2 cellular contexts compared by ENCODE assay signal in the genomic region with DNA sequence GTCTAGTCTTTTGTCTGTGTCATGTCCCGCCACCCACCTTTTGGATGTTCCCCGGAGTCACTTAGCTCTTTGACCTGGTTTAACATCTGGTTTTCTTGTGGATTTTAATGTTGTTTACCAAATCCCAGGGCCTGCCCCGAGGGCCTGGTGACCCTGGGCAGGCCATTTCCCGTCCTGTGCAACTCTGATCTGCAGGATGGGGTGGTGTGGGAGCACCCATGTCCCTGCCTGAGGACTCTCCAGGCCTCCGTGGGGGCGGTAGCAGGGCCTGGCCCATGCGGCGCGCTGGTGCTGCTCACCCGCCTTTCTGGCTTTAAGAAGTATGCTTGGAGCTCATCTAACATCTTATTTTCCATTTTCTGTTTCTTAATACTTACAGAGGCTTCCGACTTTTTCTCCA.
TF ChIP-seq lines count a peak whose summit lies in the region.

No MANE protein-coding gene starts in this region.

TF ChIP-seq in liver, 16 proteins besides CTCF, POLR2A, EP300 and RAD21:
- no peak for TF ChIP-seq EGR1 (IDR thresholded peaks at IDR 0.05; ENCODE audit: low read depth in 2 of 2)
- TF ChIP-seq, protein P1, sequence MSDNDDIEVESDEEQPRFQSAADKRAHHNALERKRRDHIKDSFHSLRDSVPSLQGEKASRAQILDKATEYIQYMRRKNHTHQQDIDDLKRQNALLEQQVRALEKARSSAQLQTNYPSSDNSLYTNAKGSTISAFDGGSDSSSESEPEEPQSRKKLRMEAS (IDR thresholded peaks at IDR 0.05) = no peak
- no peak for TF ChIP-seq SP1 (IDR thresholded peaks at IDR 0.05)
- TF ChIP-seq FOXA1 (IDR thresholded peaks at IDR 0.05) = no peak
- peak; percentile 47 for TF ChIP-seq NR2F2 (IDR thresholded peaks at IDR 0.05)
- TF ChIP-seq JUND (IDR thresholded peaks at IDR 0.05) = no peak
- TF ChIP-seq, protein P2, sequence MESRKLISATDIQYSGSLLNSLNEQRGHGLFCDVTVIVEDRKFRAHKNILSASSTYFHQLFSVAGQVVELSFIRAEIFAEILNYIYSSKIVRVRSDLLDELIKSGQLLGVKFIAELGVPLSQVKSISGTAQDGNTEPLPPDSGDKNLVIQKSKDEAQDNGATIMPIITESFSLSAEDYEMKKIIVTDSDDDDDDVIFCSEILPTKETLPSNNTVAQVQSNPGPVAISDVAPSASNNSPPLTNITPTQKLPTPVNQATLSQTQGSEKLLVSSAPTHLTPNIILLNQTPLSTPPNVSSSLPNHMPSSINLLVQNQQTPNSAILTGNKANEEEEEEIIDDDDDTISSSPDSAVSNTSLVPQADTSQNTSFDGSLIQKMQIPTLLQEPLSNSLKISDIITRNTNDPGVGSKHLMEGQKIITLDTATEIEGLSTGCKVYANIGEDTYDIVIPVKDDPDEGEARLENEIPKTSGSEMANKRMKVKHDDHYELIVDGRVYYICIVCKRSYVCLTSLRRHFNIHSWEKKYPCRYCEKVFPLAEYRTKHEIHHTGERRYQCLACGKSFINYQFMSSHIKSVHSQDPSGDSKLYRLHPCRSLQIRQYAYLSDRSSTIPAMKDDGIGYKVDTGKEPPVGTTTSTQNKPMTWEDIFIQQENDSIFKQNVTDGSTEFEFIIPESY (IDR thresholded peaks at IDR 0.05) = no peak
- no peak for TF ChIP-seq HNF4A (conservative IDR thresholded peaks at IDR 0.05)
- no peak for TF ChIP-seq YY1 (IDR thresholded peaks at IDR 0.05)
- peak in 1 of 2 donors; percentile 14 for TF ChIP-seq RXRA (IDR thresholded peaks at IDR 0.05)
- TF ChIP-seq, protein P3, sequence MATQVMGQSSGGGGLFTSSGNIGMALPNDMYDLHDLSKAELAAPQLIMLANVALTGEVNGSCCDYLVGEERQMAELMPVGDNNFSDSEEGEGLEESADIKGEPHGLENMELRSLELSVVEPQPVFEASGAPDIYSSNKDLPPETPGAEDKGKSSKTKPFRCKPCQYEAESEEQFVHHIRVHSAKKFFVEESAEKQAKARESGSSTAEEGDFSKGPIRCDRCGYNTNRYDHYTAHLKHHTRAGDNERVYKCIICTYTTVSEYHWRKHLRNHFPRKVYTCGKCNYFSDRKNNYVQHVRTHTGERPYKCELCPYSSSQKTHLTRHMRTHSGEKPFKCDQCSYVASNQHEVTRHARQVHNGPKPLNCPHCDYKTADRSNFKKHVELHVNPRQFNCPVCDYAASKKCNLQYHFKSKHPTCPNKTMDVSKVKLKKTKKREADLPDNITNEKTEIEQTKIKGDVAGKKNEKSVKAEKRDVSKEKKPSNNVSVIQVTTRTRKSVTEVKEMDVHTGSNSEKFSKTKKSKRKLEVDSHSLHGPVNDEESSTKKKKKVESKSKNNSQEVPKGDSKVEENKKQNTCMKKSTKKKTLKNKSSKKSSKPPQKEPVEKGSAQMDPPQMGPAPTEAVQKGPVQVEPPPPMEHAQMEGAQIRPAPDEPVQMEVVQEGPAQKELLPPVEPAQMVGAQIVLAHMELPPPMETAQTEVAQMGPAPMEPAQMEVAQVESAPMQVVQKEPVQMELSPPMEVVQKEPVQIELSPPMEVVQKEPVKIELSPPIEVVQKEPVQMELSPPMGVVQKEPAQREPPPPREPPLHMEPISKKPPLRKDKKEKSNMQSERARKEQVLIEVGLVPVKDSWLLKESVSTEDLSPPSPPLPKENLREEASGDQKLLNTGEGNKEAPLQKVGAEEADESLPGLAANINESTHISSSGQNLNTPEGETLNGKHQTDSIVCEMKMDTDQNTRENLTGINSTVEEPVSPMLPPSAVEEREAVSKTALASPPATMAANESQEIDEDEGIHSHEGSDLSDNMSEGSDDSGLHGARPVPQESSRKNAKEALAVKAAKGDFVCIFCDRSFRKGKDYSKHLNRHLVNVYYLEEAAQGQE (IDR thresholded peaks at IDR 0.05) = no peak

TF ChIP-seq in HepG2, 621 proteins besides CTCF, POLR2A, EP300 and RAD21:
- TF ChIP-seq, protein P4, sequence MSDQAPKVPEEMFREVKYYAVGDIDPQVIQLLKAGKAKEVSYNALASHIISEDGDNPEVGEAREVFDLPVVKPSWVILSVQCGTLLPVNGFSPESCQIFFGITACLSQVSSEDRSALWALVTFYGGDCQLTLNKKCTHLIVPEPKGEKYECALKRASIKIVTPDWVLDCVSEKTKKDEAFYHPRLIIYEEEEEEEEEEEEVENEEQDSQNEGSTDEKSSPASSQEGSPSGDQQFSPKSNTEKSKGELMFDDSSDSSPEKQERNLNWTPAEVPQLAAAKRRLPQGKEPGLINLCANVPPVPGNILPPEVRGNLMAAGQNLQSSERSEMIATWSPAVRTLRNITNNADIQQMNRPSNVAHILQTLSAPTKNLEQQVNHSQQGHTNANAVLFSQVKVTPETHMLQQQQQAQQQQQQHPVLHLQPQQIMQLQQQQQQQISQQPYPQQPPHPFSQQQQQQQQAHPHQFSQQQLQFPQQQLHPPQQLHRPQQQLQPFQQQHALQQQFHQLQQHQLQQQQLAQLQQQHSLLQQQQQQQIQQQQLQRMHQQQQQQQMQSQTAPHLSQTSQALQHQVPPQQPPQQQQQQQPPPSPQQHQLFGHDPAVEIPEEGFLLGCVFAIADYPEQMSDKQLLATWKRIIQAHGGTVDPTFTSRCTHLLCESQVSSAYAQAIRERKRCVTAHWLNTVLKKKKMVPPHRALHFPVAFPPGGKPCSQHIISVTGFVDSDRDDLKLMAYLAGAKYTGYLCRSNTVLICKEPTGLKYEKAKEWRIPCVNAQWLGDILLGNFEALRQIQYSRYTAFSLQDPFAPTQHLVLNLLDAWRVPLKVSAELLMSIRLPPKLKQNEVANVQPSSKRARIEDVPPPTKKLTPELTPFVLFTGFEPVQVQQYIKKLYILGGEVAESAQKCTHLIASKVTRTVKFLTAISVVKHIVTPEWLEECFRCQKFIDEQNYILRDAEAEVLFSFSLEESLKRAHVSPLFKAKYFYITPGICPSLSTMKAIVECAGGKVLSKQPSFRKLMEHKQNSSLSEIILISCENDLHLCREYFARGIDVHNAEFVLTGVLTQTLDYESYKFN (CRISPR knock-in tag; conservative IDR thresholded peaks at IDR 0.05) = no peak
- TF ChIP-seq, protein P5, sequence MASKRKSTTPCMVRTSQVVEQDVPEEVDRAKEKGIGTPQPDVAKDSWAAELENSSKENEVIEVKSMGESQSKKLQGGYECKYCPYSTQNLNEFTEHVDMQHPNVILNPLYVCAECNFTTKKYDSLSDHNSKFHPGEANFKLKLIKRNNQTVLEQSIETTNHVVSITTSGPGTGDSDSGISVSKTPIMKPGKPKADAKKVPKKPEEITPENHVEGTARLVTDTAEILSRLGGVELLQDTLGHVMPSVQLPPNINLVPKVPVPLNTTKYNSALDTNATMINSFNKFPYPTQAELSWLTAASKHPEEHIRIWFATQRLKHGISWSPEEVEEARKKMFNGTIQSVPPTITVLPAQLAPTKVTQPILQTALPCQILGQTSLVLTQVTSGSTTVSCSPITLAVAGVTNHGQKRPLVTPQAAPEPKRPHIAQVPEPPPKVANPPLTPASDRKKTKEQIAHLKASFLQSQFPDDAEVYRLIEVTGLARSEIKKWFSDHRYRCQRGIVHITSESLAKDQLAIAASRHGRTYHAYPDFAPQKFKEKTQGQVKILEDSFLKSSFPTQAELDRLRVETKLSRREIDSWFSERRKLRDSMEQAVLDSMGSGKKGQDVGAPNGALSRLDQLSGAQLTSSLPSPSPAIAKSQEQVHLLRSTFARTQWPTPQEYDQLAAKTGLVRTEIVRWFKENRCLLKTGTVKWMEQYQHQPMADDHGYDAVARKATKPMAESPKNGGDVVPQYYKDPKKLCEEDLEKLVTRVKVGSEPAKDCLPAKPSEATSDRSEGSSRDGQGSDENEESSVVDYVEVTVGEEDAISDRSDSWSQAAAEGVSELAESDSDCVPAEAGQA (IDR thresholded peaks at IDR 0.05; ENCODE audit: low read depth) = no peak
- TF ChIP-seq, protein P5 (CRISPR knock-in tag; IDR thresholded peaks at IDR 0.05; ENCODE audit: borderline replicate concordance) = no peak
- TF ChIP-seq ZNF180 (CRISPR knock-in tag; IDR thresholded peaks at IDR 0.05; ENCODE audit: borderline replicate concordance, low read depth) (no peak), RARA (CRISPR knock-in tag; IDR thresholded peaks at IDR 0.05) (no peak), ZBTB20 (CRISPR knock-in tag; IDR thresholded peaks at IDR 0.05; ENCODE audit: borderline replicate concordance, low read depth) (no peak), HMGA1 (CRISPR knock-in tag; conservative IDR thresholded peaks at IDR 0.05) (no peak), RFX1 (IDR thresholded peaks at IDR 0.05) (no peak), ZNF569 (CRISPR knock-in tag; IDR thresholded peaks at IDR 0.05; ENCODE audit: borderline replicate concordance) (no peak), ZNF136 (CRISPR knock-in tag; IDR thresholded peaks at IDR 0.05; ENCODE audit: low read depth) (no peak)
- TF ChIP-seq, protein P6, sequence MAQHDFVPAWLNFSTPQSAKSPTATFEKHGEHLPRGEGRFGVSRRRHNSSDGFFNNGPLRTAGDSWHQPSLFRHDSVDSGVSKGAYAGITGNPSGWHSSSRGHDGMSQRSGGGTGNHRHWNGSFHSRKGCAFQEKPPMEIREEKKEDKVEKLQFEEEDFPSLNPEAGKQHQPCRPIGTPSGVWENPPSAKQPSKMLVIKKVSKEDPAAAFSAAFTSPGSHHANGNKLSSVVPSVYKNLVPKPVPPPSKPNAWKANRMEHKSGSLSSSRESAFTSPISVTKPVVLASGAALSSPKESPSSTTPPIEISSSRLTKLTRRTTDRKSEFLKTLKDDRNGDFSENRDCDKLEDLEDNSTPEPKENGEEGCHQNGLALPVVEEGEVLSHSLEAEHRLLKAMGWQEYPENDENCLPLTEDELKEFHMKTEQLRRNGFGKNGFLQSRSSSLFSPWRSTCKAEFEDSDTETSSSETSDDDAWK (CRISPR knock-in tag; IDR thresholded peaks at IDR 0.05) = no peak
- TF ChIP-seq, protein P7, sequence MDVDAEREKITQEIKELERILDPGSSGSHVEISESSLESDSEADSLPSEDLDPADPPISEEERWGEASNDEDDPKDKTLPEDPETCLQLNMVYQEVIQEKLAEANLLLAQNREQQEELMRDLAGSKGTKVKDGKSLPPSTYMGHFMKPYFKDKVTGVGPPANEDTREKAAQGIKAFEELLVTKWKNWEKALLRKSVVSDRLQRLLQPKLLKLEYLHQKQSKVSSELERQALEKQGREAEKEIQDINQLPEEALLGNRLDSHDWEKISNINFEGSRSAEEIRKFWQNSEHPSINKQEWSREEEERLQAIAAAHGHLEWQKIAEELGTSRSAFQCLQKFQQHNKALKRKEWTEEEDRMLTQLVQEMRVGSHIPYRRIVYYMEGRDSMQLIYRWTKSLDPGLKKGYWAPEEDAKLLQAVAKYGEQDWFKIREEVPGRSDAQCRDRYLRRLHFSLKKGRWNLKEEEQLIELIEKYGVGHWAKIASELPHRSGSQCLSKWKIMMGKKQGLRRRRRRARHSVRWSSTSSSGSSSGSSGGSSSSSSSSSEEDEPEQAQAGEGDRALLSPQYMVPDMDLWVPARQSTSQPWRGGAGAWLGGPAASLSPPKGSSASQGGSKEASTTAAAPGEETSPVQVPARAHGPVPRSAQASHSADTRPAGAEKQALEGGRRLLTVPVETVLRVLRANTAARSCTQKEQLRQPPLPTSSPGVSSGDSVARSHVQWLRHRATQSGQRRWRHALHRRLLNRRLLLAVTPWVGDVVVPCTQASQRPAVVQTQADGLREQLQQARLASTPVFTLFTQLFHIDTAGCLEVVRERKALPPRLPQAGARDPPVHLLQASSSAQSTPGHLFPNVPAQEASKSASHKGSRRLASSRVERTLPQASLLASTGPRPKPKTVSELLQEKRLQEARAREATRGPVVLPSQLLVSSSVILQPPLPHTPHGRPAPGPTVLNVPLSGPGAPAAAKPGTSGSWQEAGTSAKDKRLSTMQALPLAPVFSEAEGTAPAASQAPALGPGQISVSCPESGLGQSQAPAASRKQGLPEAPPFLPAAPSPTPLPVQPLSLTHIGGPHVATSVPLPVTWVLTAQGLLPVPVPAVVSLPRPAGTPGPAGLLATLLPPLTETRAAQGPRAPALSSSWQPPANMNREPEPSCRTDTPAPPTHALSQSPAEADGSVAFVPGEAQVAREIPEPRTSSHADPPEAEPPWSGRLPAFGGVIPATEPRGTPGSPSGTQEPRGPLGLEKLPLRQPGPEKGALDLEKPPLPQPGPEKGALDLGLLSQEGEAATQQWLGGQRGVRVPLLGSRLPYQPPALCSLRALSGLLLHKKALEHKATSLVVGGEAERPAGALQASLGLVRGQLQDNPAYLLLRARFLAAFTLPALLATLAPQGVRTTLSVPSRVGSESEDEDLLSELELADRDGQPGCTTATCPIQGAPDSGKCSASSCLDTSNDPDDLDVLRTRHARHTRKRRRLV (CRISPR knock-in tag; IDR thresholded peaks at IDR 0.05) = no peak
